8 cellular contexts compared by ENCODE assay signal in the genomic region with DNA sequence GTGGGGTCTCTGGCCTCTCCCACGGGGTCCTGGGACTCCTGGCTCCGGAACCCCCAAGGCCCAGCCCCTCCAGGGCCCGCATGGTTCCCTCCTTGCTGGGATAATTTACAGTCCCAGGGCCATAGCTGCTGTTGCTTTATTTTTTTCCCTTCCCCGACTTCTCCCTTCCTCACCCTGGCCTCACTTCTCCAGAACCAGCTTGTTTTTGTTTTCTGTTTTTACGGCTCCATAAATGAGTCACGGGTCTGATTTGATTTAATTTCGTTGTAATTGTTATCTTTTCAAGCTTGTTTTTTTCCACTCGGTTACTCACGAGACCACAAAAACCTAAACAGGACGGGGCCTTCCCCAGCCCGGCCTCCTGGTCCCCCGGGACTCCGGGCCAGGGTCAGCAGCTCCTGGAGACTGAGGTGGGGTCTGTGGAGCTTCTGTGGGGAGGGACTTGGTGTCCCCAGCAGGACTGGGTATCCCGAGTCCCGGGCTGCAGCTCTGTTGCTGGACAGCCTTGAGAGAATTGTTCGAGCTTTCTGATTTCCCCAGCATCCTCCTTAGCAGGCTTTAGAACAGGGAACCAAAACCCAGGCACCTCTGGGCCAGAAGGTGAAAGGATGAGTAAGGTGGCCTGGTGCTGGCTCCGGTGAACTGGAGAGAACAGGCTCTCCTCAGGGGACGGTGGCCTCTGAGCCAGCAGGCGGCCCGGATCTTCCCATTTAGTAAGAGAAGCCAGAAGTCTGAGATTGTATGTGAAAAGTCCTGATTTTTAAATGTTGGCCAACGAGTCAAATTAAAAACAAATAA.
DNase-seq lines count a peak whose midpoint lies in the region; ATAC-seq and FAIRE-seq lines count a peak whose summit lies in the region.

No MANE protein-coding gene starts in this region.

- peaks cover 43% of the 10 kb centered on the region for H3K4me1 Mint-ChIP-seq in activated T-cell treated with anti-CD3 and anti-CD28 coated beads, Interleukin-2, amount 50 U/mL, for 72 hours (ENCODE audit: low read depth)

- H3K4me3 ChIP-seq in BLaER1 (peak overlapping the region; percentile 45), H7 (ENCODE audit: insufficient read depth, low read depth, low read length) (no peak overlapping the region)

- peaks cover 20% of the 10 kb centered on the region for H4K20me1 ChIP-seq in BLaER1

- peaks cover 35% of the 10 kb centered on the region for H3K4me1 ChIP-seq in BLaER1

- H3K27me3 Mint-ChIP-seq in activated T-cell treated with anti-CD3 and anti-CD28 coated beads, Interleukin-2, amount 50 U/mL, for 72 hours (ENCODE audit: low read depth): peaks cover 13% of the 10 kb centered on the region

- H3K27ac ChIP-seq in BLaER1: no peak overlapping the region

- H3K9me3 Mint-ChIP-seq in activated T-cell treated with anti-CD3 and anti-CD28 coated beads, Interleukin-2, amount 50 U/mL, for 72 hours: no peaks in the 10 kb centered on the region

- H3K4me2 ChIP-seq in BLaER1: peak overlapping the region; percentile 91

- H3K36me3 ChIP-seq in BLaER1 (no peaks in the 10 kb centered on the region), H7 (replicated peaks; ENCODE audit: control insufficient read depth, insufficient read depth, low read length) (no peaks in the 10 kb centered on the region)

- H3K9me3 ChIP-seq in BLaER1: no peaks in the 10 kb centered on the region

- peak overlapping the region; percentile 58 to 78 for H3K4me3 Mint-ChIP-seq in activated T-cell treated with anti-CD3 and anti-CD28 coated beads, Interleukin-2, amount 50 U/mL, for 72 hours

- peak overlapping the region; percentile 96 for H3K27ac Mint-ChIP-seq in activated T-cell treated with anti-CD3 and anti-CD28 coated beads, Interleukin-2, amount 50 U/mL, for 72 hours

- peak overlapping the region; percentile 22; the same call in 1 of the 2 replicates for H3K9ac ChIP-seq in BLaER1

- peak; percentile 62 to 67 for ATAC-seq in activated T-cell treated with anti-CD3 and anti-CD28 coated beads, Interleukin-2, amount 50 U/mL, for 72 hours (replicated peaks in 1 of 2)
- no peak for ATAC-seq in GM18907 (IDR thresholded peaks at IDR 0.05; ENCODE audit: unreplicated experiment)

- FAIRE-seq in urothelium cell line (lab: Jason Lieb, UNC): no peak

- H3K36me3 Mint-ChIP-seq in activated T-cell treated with anti-CD3 and anti-CD28 coated beads, Interleukin-2, amount 50 U/mL, for 72 hours (ENCODE audit: insufficient read depth in 2 of 2): no peaks in the 10 kb centered on the region

- H3K27me3 ChIP-seq in BLaER1: peaks cover 3% of the 10 kb centered on the region; the same call in 1 of the 2 replicates
- H3K27me3 ChIP-seq in H7 (ENCODE audit: control insufficient read depth, insufficient read depth, low read length): no peaks in the 10 kb centered on the region

- DNase-seq in H7 (peak; percentile 67), kidney tubule cell (ENCODE audit: low spot score) (peak; percentile 34), urothelium cell line (ENCODE audit: low spot score) (peak; percentile 64), pons (ENCODE audit: low spot score) (no peak), Ammon's horn (ENCODE audit: low spot score) (no peak)
- peak; percentile 47 to 63 for DNase-seq in activated T-cell treated with anti-CD3 and anti-CD28 coated beads, Interleukin-2, amount 50 U/mL, for 72 hours

Comparison
In these comparisons a context has a peak if more than half of its experiments do, and no peak if none do; other contexts are left out.
1. DNase-seq: peak in H7 (single experiment), activated T-cell treated with anti-CD3 and anti-CD28 coated beads, Interleukin-2, amount 50 U/mL, for 72 hours (2 of 2), kidney tubule cell (single experiment) and urothelium cell line (single experiment); none in pons (single experiment) and Ammon's horn (single experiment).